In genomic region chr3:15126975-15127374, GRCh38 we compare ENCODE assay signal across 3 cellular contexts. TPM values are rescaled to one million over a fixed set of nuclear protein-coding genes. Genes with fewer than 3 reads are reported as not detected.
A peak's percentile ranks its signal among the peaks of the same experiment; 100 is the strongest.
DNase-seq lines count a peak whose midpoint lies in the region; TF ChIP-seq lines count a peak whose summit lies in the region.
"Not testable (repeated sequence)": the region's sequence is repeated elsewhere in the genome, so short reads cannot be mapped to it uniquely, and the experiment has no call there.

No MANE protein-coding gene starts in this region.

- not testable (repeated sequence) for TF ChIP-seq CTCF in HEK293 (tag by site-specific recombination; IDR thresholded peaks at IDR 0.05); neural progenitor cell (IDR thresholded peaks at IDR 0.05)

- H3K79me2 ChIP-seq in neural progenitor cell (ENCODE audit: low read depth), result not testable (repeated sequence)

- intact Hi-C loops in activated CD4-positive, alpha-beta T cell treated with anti-CD3 and anti-CD28 coated beads, Interleukin-2, amount 10 ng/mL, durations not matched to agents 24 days and 14 days (cut with micrococcal nuclease), result not testable (repeated sequence)

- not testable (repeated sequence) for H2AFZ ChIP-seq in neural progenitor cell (replicated peaks)

- not testable (repeated sequence) for H3K9me3 Mint-ChIP-seq in activated CD4-positive, alpha-beta T cell treated with anti-CD3 and anti-CD28 coated beads, Interleukin-2, amount 10 ng/mL, durations not matched to agents 24 days and 14 days; neural progenitor cell

- H3K9me3 ChIP-seq in HEK293 (ENCODE audit: control insufficient read depth, insufficient read depth, low read depth, low read length); neural progenitor cell (ENCODE audit: low read depth): not testable (repeated sequence)

- H3K27ac Mint-ChIP-seq in activated CD4-positive, alpha-beta T cell treated with anti-CD3 and anti-CD28 coated beads, Interleukin-2, amount 10 ng/mL, durations not matched to agents 24 days and 14 days; neural progenitor cell: not testable (repeated sequence)

- H3K4me1 Mint-ChIP-seq in activated CD4-positive, alpha-beta T cell treated with anti-CD3 and anti-CD28 coated beads, Interleukin-2, amount 10 ng/mL, durations not matched to agents 24 days and 14 days; neural progenitor cell: not testable (repeated sequence)

- DNase-seq in activated CD4-positive, alpha-beta T cell treated with anti-CD3 and anti-CD28 coated beads, Interleukin-2, amount 10 ng/mL, durations not matched to agents 24 days and 14 days, result peak; percentile 18
- not testable (repeated sequence) for DNase-seq in neural progenitor cell (ENCODE audit: low spot score)

- H3K9ac ChIP-seq in neural progenitor cell, result not testable (repeated sequence)

- H3K36me3 Mint-ChIP-seq in activated CD4-positive, alpha-beta T cell treated with anti-CD3 and anti-CD28 coated beads, Interleukin-2, amount 10 ng/mL, durations not matched to agents 24 days and 14 days (ENCODE audit: low read depth); neural progenitor cell: not testable (repeated sequence)

- not testable (repeated sequence) for H3K4me3 Mint-ChIP-seq in activated CD4-positive, alpha-beta T cell treated with anti-CD3 and anti-CD28 coated beads, Interleukin-2, amount 10 ng/mL, durations not matched to agents 24 days and 14 days
- peak overlapping the region; percentile 25 for H3K4me3 Mint-ChIP-seq in neural progenitor cell

- H3K27me3 ChIP-seq in neural progenitor cell, result not testable (repeated sequence)

- not testable (repeated sequence) for H3K27ac ChIP-seq in HEK293 (ENCODE audit: extremely low read depth, low read depth, low read length); neural progenitor cell

- POLR2A ChIA-PET in HEK293 (lab: Yijun Ruan, JAX), result not testable (repeated sequence)

- H3K4me3 ChIP-seq in HEK293 (ENCODE audit: low read depth, low read length); neural progenitor cell: not testable (repeated sequence)

- not testable (repeated sequence) for H3K4me2 ChIP-seq in neural progenitor cell

- CTCF ChIA-PET in HEK293 (lab: Yijun Ruan, JAX), result interaction anchor here (1.0 kb wide), 1 partner anchor 10 kb away, joined by 3 read pairs; no protein-coding TSS in a partner anchor

- H3K36me3 ChIP-seq in HEK293 (ENCODE audit: control insufficient read depth in 2 of 2, insufficient read depth in 1 of 2, low read length in 2 of 2); neural progenitor cell: not testable (repeated sequence)

- H3F3A ChIP-seq in neural progenitor cell (ENCODE audit: low read depth), result not testable (repeated sequence)

- H3K4me1 ChIP-seq in HEK293 (ENCODE audit: control insufficient read depth, insufficient read depth, low read length); neural progenitor cell: not testable (repeated sequence)

- not testable (repeated sequence) for H4K20me1 ChIP-seq in neural progenitor cell (ENCODE audit: low read depth)

- H3K27me3 Mint-ChIP-seq in activated CD4-positive, alpha-beta T cell treated with anti-CD3 and anti-CD28 coated beads, Interleukin-2, amount 10 ng/mL, durations not matched to agents 24 days and 14 days; neural progenitor cell (ENCODE audit: insufficient read depth, low read depth): not testable (repeated sequence)

TF ChIP-seq in HEK293, 187 proteins besides CTCF, POLR2A, EP300 and RAD21:
- TF ChIP-seq ZFHX2 (tag by site-specific recombination; conservative IDR thresholded peaks at IDR 0.05) (peak; percentile 96), EGR2 (tag by site-specific recombination; IDR thresholded peaks at IDR 0.05; ENCODE audit: low read depth) (peak; percentile 100)

RNA-seq across cellular contexts. Expression of gene RBSN, which starts 28.0 kb away (rescaled TPM):
- total RNA-seq in activated CD4-positive, alpha-beta T cell treated with anti-CD3 and anti-CD28 coated beads, Interleukin-2, amount 10 ng/mL, durations not matched to agents 24 days and 14 days, result 13.2 and 15.0 TPM in 2 replicates
- total RNA-seq in neural progenitor cell (ENCODE audit: low replicate concordance), result 29.8 and 35.4 TPM in 2 replicates
